In the genomic region with DNA sequence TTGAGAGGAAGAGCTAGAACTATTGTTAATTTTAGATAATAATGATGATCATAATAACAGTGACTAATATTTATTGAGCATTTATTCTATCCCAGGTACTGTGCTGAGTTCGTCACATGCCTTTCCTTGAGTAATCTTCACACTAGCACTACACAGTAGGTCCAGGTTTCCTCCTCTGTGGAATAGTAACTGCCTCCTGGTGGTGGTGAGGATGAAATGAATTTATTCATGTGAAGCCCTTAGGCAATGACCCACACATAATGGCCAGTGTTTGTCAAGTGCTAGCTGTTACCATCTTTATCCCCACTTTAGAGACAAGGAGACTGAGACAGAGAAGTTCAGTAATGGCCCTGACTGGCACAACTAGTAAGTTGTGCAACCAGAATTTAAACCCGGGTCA, we compare ENCODE assay signal across 1 cellular context.
TF ChIP-seq lines count a peak whose summit lies in the region.

No MANE protein-coding gene starts in this region.

TF ChIP-seq in A549, 52 proteins besides CTCF, POLR2A, EP300 and RAD21:
- TF ChIP-seq, protein P1, sequence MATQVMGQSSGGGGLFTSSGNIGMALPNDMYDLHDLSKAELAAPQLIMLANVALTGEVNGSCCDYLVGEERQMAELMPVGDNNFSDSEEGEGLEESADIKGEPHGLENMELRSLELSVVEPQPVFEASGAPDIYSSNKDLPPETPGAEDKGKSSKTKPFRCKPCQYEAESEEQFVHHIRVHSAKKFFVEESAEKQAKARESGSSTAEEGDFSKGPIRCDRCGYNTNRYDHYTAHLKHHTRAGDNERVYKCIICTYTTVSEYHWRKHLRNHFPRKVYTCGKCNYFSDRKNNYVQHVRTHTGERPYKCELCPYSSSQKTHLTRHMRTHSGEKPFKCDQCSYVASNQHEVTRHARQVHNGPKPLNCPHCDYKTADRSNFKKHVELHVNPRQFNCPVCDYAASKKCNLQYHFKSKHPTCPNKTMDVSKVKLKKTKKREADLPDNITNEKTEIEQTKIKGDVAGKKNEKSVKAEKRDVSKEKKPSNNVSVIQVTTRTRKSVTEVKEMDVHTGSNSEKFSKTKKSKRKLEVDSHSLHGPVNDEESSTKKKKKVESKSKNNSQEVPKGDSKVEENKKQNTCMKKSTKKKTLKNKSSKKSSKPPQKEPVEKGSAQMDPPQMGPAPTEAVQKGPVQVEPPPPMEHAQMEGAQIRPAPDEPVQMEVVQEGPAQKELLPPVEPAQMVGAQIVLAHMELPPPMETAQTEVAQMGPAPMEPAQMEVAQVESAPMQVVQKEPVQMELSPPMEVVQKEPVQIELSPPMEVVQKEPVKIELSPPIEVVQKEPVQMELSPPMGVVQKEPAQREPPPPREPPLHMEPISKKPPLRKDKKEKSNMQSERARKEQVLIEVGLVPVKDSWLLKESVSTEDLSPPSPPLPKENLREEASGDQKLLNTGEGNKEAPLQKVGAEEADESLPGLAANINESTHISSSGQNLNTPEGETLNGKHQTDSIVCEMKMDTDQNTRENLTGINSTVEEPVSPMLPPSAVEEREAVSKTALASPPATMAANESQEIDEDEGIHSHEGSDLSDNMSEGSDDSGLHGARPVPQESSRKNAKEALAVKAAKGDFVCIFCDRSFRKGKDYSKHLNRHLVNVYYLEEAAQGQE (IDR thresholded peaks at IDR 0.05), result no peak
- TF ChIP-seq SMC3 (IDR thresholded peaks at IDR 0.05) (no peak), CBX2 (IDR thresholded peaks at IDR 0.05; ENCODE audit: borderline replicate concordance, low read depth) (no peak), EHF (CRISPR knock-in tag; IDR thresholded peaks at IDR 0.05) (no peak), CHD4 (IDR thresholded peaks at IDR 0.05; ENCODE audit: borderline replicate concordance) (no peak), HOXA7 (CRISPR knock-in tag; IDR thresholded peaks at IDR 0.05) (no peak), HEYL (CRISPR knock-in tag; IDR thresholded peaks at IDR 0.05) (no peak), CBX8 (IDR thresholded peaks at IDR 0.05) (no peak)
TF ChIP-seq in A549: peak in this region for 0.
